ENCODE assay signal across 37 cellular contexts in genomic region chr2:72193723-72194122, GRCh38. TPM values are rescaled to one million over a fixed set of nuclear protein-coding genes. Genes with fewer than 3 reads are reported as not detected.
"Had no signal": no experiment of that assay in that cellular context is flagged by ENCODE, and none has a peak within 500 bp of the region (broad histone marks: within the 10 kb centered on the region; RNA-seq: fewer than 3 reads in every experiment).

No MANE protein-coding gene starts in this region.

- H3K4me1 ChIP-seq: ascending aorta, body of pancreas, breast epithelium had no signal

- H3K36me3 ChIP-seq: ascending aorta, brain microvascular endothelial cell, breast epithelium had no signal

- H3K27ac Mint-ChIP-seq: activated B cell treated with CpG ODN at 0.5 μM for 24 hours; activated CD4-positive, alpha-beta memory T cell treated with anti-CD3 and anti-CD28 coated beads for 36 hours; activated CD4-positive, alpha-beta T cell treated with anti-CD3 and anti-CD28 coated beads, Interleukin-2, amount 10 ng/mL, durations not matched to agents 24 days and 14 days; activated CD8-positive, alpha-beta T cell treated with anti-CD3 and anti-CD28 coated beads for 36 hours; activated naive CD4-positive, alpha-beta T cell treated with anti-CD3 and anti-CD28 coated beads for 36 hours; activated naive CD4-positive, alpha-beta T cell treated with anti-CD3 and anti-CD28 coated beads, Interleukin-2, amount 50 U/mL, for 72 hours; activated naive CD8-positive, alpha-beta T cell treated with anti-CD3 and anti-CD28 coated beads for 36 hours; activated T-cell treated with anti-CD3 and anti-CD28 coated beads, Interleukin-2, amount 50 U/mL, for 72 hours; activated T-helper 1 cell treated with anti-CD3 and anti-CD28 coated beads, Interleukin-12 subunit alpha, Interleukin-12 subunit beta, Interleukin-2, Interleukin-4 antibody, amounts not matched to agents 30 ng/mL and 10 ng/mL and 1 ng/mL, durations not matched to agents 14 hours and 24 hours and 36 hours; activated T-helper 17 cell treated with anti-CD3 and anti-CD28 coated beads, Interleukin-2, amount 50 U/mL, for 72 hours; T-helper 1 cell treated with Interleukin-12 subunit alpha and Interleukin-12 subunit beta and Interleukin-4 antibody, amounts not matched to agents 30 μg/mL and 1 μg/mL, for 36 hours; T-helper 2 cell treated with Interferon-gamma antibody and Interleukin-4, amounts not matched to agents 5 μg/mL and 100 μg/mL, for 36 hours had no signal

- H3K9me3 Mint-ChIP-seq: activated B cell treated with CpG ODN at 0.5 μM for 24 hours; activated CD4-positive, alpha-beta T cell treated with anti-CD3 and anti-CD28 coated beads, Interleukin-2, amount 10 ng/mL, durations not matched to agents 24 days and 14 days; activated CD8-positive, alpha-beta T cell treated with anti-CD3 and anti-CD28 coated beads for 36 hours; activated T-helper 1 cell treated with anti-CD3 and anti-CD28 coated beads, Interleukin-12 subunit alpha, Interleukin-12 subunit beta, Interleukin-2, Interleukin-4 antibody, amounts not matched to agents 30 ng/mL and 10 ng/mL and 1 ng/mL, durations not matched to agents 14 hours and 24 hours and 36 hours; activated T-helper 17 cell treated with anti-CD3 and anti-CD28 coated beads, Interleukin-2, amount 50 U/mL, for 72 hours; T-helper 2 cell treated with Interferon-gamma antibody and Interleukin-4, amounts not matched to agents 5 μg/mL and 100 μg/mL, for 36 hours had no signal

- H3K27me3 Mint-ChIP-seq: activated B cell treated with CpG ODN at 0.5 μM for 24 hours; activated CD4-positive, alpha-beta memory T cell treated with anti-CD3 and anti-CD28 coated beads for 36 hours; activated CD4-positive, alpha-beta T cell treated with anti-CD3 and anti-CD28 coated beads, Interleukin-2, amount 10 ng/mL, durations not matched to agents 24 days and 14 days; activated CD8-positive, alpha-beta T cell treated with anti-CD3 and anti-CD28 coated beads for 36 hours; activated naive CD8-positive, alpha-beta T cell treated with anti-CD3 and anti-CD28 coated beads for 36 hours; activated T-helper 17 cell treated with anti-CD3 and anti-CD28 coated beads, Interleukin-2, amount 50 U/mL, for 72 hours had no signal

- FAIRE-seq: TTC549 had no signal

- H3K9me3 ChIP-seq: ascending aorta, body of pancreas, breast epithelium had no signal

- H3K27ac ChIP-seq: ascending aorta, body of pancreas, brain microvascular endothelial cell, breast epithelium, VCaP had no signal

- H3K4me1 Mint-ChIP-seq: activated B cell treated with CpG ODN at 0.5 μM for 24 hours; activated CD4-positive, alpha-beta T cell treated with anti-CD3 and anti-CD28 coated beads, Interleukin-2, amount 10 ng/mL, durations not matched to agents 24 days and 14 days; activated naive CD8-positive, alpha-beta T cell treated with anti-CD3 and anti-CD28 coated beads for 36 hours; activated T-helper 17 cell treated with anti-CD3 and anti-CD28 coated beads, Interleukin-2, amount 50 U/mL, for 72 hours had no signal

- H3K4me3 ChIP-seq: ascending aorta, body of pancreas, breast epithelium had no signal

- H3K4me3 Mint-ChIP-seq: activated B cell treated with CpG ODN at 0.5 μM for 24 hours; activated CD4-positive, alpha-beta memory T cell treated with anti-CD3 and anti-CD28 coated beads for 36 hours; activated CD4-positive, alpha-beta T cell treated with anti-CD3 and anti-CD28 coated beads, Interleukin-2, amount 10 ng/mL, durations not matched to agents 24 days and 14 days; activated CD8-positive, alpha-beta T cell treated with anti-CD3 and anti-CD28 coated beads for 36 hours; activated naive CD4-positive, alpha-beta T cell treated with anti-CD3 and anti-CD28 coated beads for 36 hours; activated naive CD8-positive, alpha-beta T cell treated with anti-CD3 and anti-CD28 coated beads for 36 hours; activated T-cell treated with anti-CD3 and anti-CD28 coated beads, Interleukin-2, amount 50 U/mL, for 4 hours; activated T-cell treated with anti-CD3 and anti-CD28 coated beads, Interleukin-2, amount 50 U/mL, for 72 hours; activated T-helper 1 cell treated with anti-CD3 and anti-CD28 coated beads, Interleukin-12 subunit alpha, Interleukin-12 subunit beta, Interleukin-2, Interleukin-4 antibody, amounts not matched to agents 30 ng/mL and 10 ng/mL and 1 ng/mL, durations not matched to agents 14 hours and 24 hours and 36 hours; activated T-helper 17 cell treated with anti-CD3 and anti-CD28 coated beads, Interleukin-2, amount 50 U/mL, for 72 hours; T-helper 1 cell treated with Interleukin-12 subunit alpha and Interleukin-12 subunit beta and Interleukin-4 antibody, amounts not matched to agents 30 μg/mL and 1 μg/mL, for 36 hours; T-helper 2 cell treated with Interferon-gamma antibody and Interleukin-4, amounts not matched to agents 5 μg/mL and 100 μg/mL, for 36 hours had no signal

- H3K36me3 Mint-ChIP-seq: activated CD4-positive, alpha-beta memory T cell treated with anti-CD3 and anti-CD28 coated beads for 36 hours had no signal

- ATAC-seq: activated CD8-positive, alpha-beta T cell treated with anti-CD3 and anti-CD28 coated beads for 36 hours; activated naive CD4-positive, alpha-beta T cell treated with anti-CD3 and anti-CD28 coated beads, Interleukin-2, amount 50 U/mL, for 72 hours; activated T-cell treated with anti-CD3 and anti-CD28 coated beads, Interleukin-2, amount 50 U/mL, for 4 hours; activated T-cell treated with anti-CD3 and anti-CD28 coated beads, Interleukin-2, amount 50 U/mL, for 72 hours; activated T-helper 17 cell treated with anti-CD3 and anti-CD28 coated beads, Interleukin-2, amount 50 U/mL, for 72 hours; body of pancreas had no signal

- H3K27me3 ChIP-seq: ascending aorta, body of pancreas, brain microvascular endothelial cell, breast epithelium had no signal

- DNase-seq: activated B cell treated with CpG ODN at 0.5 μM for 24 hours; activated CD4-positive, alpha-beta memory T cell treated with anti-CD3 and anti-CD28 coated beads for 36 hours; activated CD4-positive, alpha-beta T cell treated with anti-CD3 and anti-CD28 coated beads for 4 hours; activated CD4-positive, alpha-beta T cell treated with anti-CD3 and anti-CD28 coated beads, Interleukin-2, amount 10 ng/mL, durations not matched to agents 24 days and 14 days; activated CD4-positive, alpha-beta T cell treated with anti-CD3 and anti-CD28 coated beads, Interleukin-2, amount 50 U/mL, for 1 hour; activated CD4-positive, alpha-beta T cell treated with anti-CD3 and anti-CD28 coated beads, Interleukin-2, amount 50 U/mL, for 4 hours; activated CD4-positive, CD25-positive, alpha-beta regulatory T cell treated with anti-CD3 and anti-CD28 coated beads, Interleukin-2, amount 50 U/mL, for 72 hours; activated CD8-positive, alpha-beta memory T cell treated with anti-CD3 and anti-CD28 coated beads, Interleukin-2, amount 50 U/mL, for 4 hours; activated CD8-positive, alpha-beta T cell treated with anti-CD3 and anti-CD28 coated beads for 36 hours; activated effector memory CD4-positive, alpha-beta T cell treated with anti-CD3 and anti-CD28 coated beads, Interleukin-2, amount 50 U/mL, for 16 hours; activated gamma-delta T cell treated with Interleukin-2 at 50 U/mL for 16 hours; activated naive CD4-positive, alpha-beta T cell; activated naive CD4-positive, alpha-beta T cell treated with anti-CD3 and anti-CD28 coated beads for 36 hours; activated naive CD4-positive, alpha-beta T cell treated with anti-CD3 and anti-CD28 coated beads, Interleukin-2, amount 50 U/mL, for 16 hours; activated naive CD8-positive, alpha-beta T cell treated with anti-CD3 and anti-CD28 coated beads for 36 hours; activated T-cell treated with anti-CD3 and anti-CD28 coated beads for 4 hours; activated T-cell treated with anti-CD3 and anti-CD28 coated beads, Interleukin-2, amount 50 U/mL, for 1 hour; activated T-cell treated with anti-CD3 and anti-CD28 coated beads, Interleukin-2, amount 50 U/mL, for 4 hours; activated T-cell treated with anti-CD3 and anti-CD28 coated beads, Interleukin-2, amount 50 U/mL, for 72 hours; amygdala; anterior cingulate cortex; body of pancreas; brain microvascular endothelial cell; central memory CD4-positive, alpha-beta T cell; T-helper 1 cell; T-helper 2 cell; T-helper 9 cell had no signal

RNA-seq across cellular contexts. Expression of gene CYP26B1, which starts 46.1 kb away (rescaled TPM):
- total RNA-seq: activated B cell treated with CpG ODN at 0.5 μM for 24 hours; activated CD4-positive, alpha-beta memory T cell treated with anti-CD3 and anti-CD28 coated beads for 36 hours; activated CD4-positive, alpha-beta T cell treated with anti-CD3 and anti-CD28 coated beads, Interleukin-2, amount 10 ng/mL, durations not matched to agents 24 days and 14 days; activated CD8-positive, alpha-beta memory T cell treated with anti-CD3 and anti-CD28 coated beads for 36 hours; activated CD8-positive, alpha-beta T cell treated with anti-CD3 and anti-CD28 coated beads for 36 hours; activated naive CD4-positive, alpha-beta T cell treated with anti-CD3 and anti-CD28 coated beads for 36 hours; activated naive CD8-positive, alpha-beta T cell treated with anti-CD3 and anti-CD28 coated beads for 36 hours; activated T-cell treated with anti-CD3 and anti-CD28 coated beads, Interleukin-2, amount 50 U/mL, for 72 hours; activated T-helper 1 cell treated with anti-CD3 and anti-CD28 coated beads, Interleukin-12 subunit alpha, Interleukin-12 subunit beta, Interleukin-2, Interleukin-4 antibody, amounts not matched to agents 30 ng/mL and 10 ng/mL and 1 ng/mL, durations not matched to agents 14 hours and 24 hours and 36 hours had no signal
